1 cellular context compared by ENCODE assay signal in genomic region chr18:79961527-79962291, GRCh38.
TF ChIP-seq lines count a peak whose summit lies in the region.

No MANE protein-coding gene starts in this region.

TF ChIP-seq in IMR-90, 13 proteins besides CTCF, POLR2A, EP300 and RAD21 (continued from another document):
- TF ChIP-seq CHD1 (IDR thresholded peaks at IDR 0.05; ENCODE audit: low read depth, low read length) (no peak), ELK1 (IDR thresholded peaks at IDR 0.05; ENCODE audit: borderline replicate concordance, low read depth, low read length) (no peak), MAZ (IDR thresholded peaks at IDR 0.05; ENCODE audit: borderline replicate concordance, low read depth, low read length) (no peak)
- TF ChIP-seq, protein P1, sequence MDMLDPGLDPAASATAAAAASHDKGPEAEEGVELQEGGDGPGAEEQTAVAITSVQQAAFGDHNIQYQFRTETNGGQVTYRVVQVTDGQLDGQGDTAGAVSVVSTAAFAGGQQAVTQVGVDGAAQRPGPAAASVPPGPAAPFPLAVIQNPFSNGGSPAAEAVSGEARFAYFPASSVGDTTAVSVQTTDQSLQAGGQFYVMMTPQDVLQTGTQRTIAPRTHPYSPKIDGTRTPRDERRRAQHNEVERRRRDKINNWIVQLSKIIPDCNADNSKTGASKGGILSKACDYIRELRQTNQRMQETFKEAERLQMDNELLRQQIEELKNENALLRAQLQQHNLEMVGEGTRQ (IDR thresholded peaks at IDR 0.05; ENCODE audit: low read depth, low read length), result no peak
